Comparison of ENCODE assay signal across 11 cellular contexts in genomic region chr3:168034152-168034928, GRCh38.
DNase-seq lines count a peak whose midpoint lies in the region; ATAC-seq, FAIRE-seq and TF ChIP-seq lines count a peak whose summit lies in the region.
"Had no signal": no experiment of that assay in that cellular context is flagged by ENCODE, and none has a peak within 500 bp of the region (broad histone marks: within the 10 kb centered on the region; RNA-seq: fewer than 3 reads in every experiment).

No MANE protein-coding gene starts in this region.

- peak; percentile 35 for TF ChIP-seq POLR2A in erythroblast (IDR thresholded peaks at IDR 0.05; ENCODE audit: low read length)

- H3K79me2 ChIP-seq in MM.1S (ENCODE audit: low read length), result no peaks in the 10 kb centered on the region

- no peak overlapping the region for H2AFZ ChIP-seq in MM.1S (ENCODE audit: low read length)

- ATAC-seq in HG02938 (IDR thresholded peaks at IDR 0.05; ENCODE audit: unreplicated experiment), result no peak

- no peaks in the 10 kb centered on the region for H3K36me3 ChIP-seq in MM.1S (replicated peaks; ENCODE audit: insufficient read depth, low read length)

- H3K27me3 ChIP-seq in MM.1S (replicated peaks; ENCODE audit: insufficient read depth, low read length), result no peaks in the 10 kb centered on the region

- no peaks in the 10 kb centered on the region for H4K20me1 ChIP-seq in MM.1S (ENCODE audit: insufficient read depth, low read length)

- no peak for TF ChIP-seq CTCF in MM.1S (IDR thresholded peaks at IDR 0.05; ENCODE audit: low read length)

- H3K4me3 ChIP-seq in MM.1S (ENCODE audit: low read length), result no peak overlapping the region

- H3K4me1 ChIP-seq in MM.1S (ENCODE audit: low read length), result no peaks in the 10 kb centered on the region

- H3K27ac ChIP-seq in MM.1S (ENCODE audit: low read length), result no peak overlapping the region

- peak; percentile 88 for FAIRE-seq in RCC 7860 (lab: Jason Lieb, UNC)

- no peak overlapping the region for H3K4me2 ChIP-seq in MM.1S (ENCODE audit: low read depth, low read length)

- DNase-seq in Caki2 (ENCODE audit: low read depth), result peak; percentile 8
- peak; percentile 58 for DNase-seq in RCC 7860 (ENCODE audit: low spot score)
- DNase-seq in erythroblast (lab: John Stamatoyannopoulos, UW), result peak; percentile 62 to 87
- peak; percentile 93 for DNase-seq in myocyte (ENCODE audit: low read depth)
- DNase-seq in HuH-7 (ENCODE audit: low spot score), result no peak
- DNase-seq in T-helper 1 cell, result no peak
- no peak for DNase-seq in MM.1S
- DNase-seq: activated CD4-positive, alpha-beta T cell treated with anti-CD3 and anti-CD28 coated beads, Interleukin-2, amount 50 U/mL, for 48 hours; foreskin melanocyte; NCI-H510A treated with DMSO at 0.1 percent for 48 hours had no signal

- H3K9me3 ChIP-seq in MM.1S (replicated peaks; ENCODE audit: insufficient read depth, low read length), result no peaks in the 10 kb centered on the region

- H3K9me2 ChIP-seq in MM.1S (replicated peaks; ENCODE audit: insufficient read depth, low read length), result no peaks in the 10 kb centered on the region

- H3F3A ChIP-seq in MM.1S (ENCODE audit: insufficient read depth, low read length), result no peaks in the 10 kb centered on the region

- H3K9ac ChIP-seq in MM.1S (ENCODE audit: low read length), result no peak overlapping the region

- in situ Hi-C loops in Caki2 (cut with HindIII; ENCODE audit: low pct_unique_long_range_greater_than_20kb, low sequenced_read_pairs), result loop anchor here (25.0 kb wide), 1 partner anchor 103 kb away; no protein-coding TSS in a partner anchor

Comparison
In these comparisons a context has a peak if more than half of its experiments do, and no peak if none do; other contexts are left out.
1. DNase-seq: peak in Caki2 (single experiment), RCC 7860 (single experiment), erythroblast (2 of 2) and myocyte (single experiment); none in HuH-7 (single experiment), T-helper 1 cell (0 of 5) and MM.1S (single experiment).